1 cellular context compared by ENCODE assay signal in the genomic region with DNA sequence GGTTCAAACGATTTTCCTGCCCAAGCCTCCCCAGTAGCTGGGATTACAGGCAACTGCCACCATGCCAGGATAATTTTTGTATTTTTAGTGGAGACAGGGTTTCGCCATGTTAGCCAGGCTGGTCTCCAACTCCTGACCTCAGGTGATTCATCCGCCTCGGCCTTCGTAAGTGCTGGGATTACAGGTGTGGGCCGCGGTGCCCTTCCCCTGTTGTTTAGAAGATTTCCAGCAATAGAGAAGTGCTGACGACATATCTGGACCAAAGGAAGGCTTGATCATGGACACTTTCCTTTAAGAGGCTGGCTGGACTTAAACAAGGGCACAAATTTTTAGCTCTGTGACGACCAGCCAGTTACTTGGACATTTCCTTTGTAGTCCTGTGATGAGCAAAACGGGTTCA.
TF ChIP-seq lines count a peak whose summit lies in the region.

No MANE protein-coding gene starts in this region.

TF ChIP-seq in H1, 55 proteins besides CTCF, POLR2A, EP300 and RAD21:
- TF ChIP-seq CTBP2 (IDR thresholded peaks at IDR 0.05; ENCODE audit: borderline replicate concordance, insufficient read depth, insufficient read length, low read length) (no peak), RNF2 (IDR thresholded peaks at IDR 0.05; ENCODE audit: borderline replicate concordance, low read depth, low read length, missing control alignments, poor library complexity, severe bottlenecking) (peak; percentile 67)
